1 cellular context compared by ENCODE assay signal in genomic region chr18:54690198-54690597, GRCh38.
TF ChIP-seq lines count a peak whose summit lies in the region.

No MANE protein-coding gene starts in this region.

TF ChIP-seq in SK-N-SH, 30 proteins besides CTCF, POLR2A, EP300 and RAD21 (continued from another document):
- TF ChIP-seq ZBTB33 (IDR thresholded peaks at IDR 0.05; ENCODE audit: borderline replicate concordance, low read depth) = no peak
- no peak for TF ChIP-seq FOXJ3 (CRISPR knock-in tag; IDR thresholded peaks at IDR 0.05)
